ENCODE assay signal across 13 cellular contexts in genomic region chr19:55658846-55659459, GRCh38. TPM values are rescaled to one million over a fixed set of nuclear protein-coding genes. Genes with fewer than 3 reads are reported as not detected.
A peak's percentile ranks its signal among the peaks of the same experiment; 100 is the strongest.
DNase-seq lines count a peak whose midpoint lies in the region; TF ChIP-seq lines count a peak whose summit lies in the region.
"Had no signal": no experiment of that assay in that cellular context is flagged by ENCODE, and none has a peak within 500 bp of the region (broad histone marks: within the 10 kb centered on the region; RNA-seq: fewer than 3 reads in every experiment).

No MANE protein-coding gene starts in this region.

- H3K27me3 ChIP-seq in GM06990 (replicated peaks; ENCODE audit: control insufficient read depth, insufficient read depth, low read length): no peaks in the 10 kb centered on the region
- no peaks in the 10 kb centered on the region for H3K27me3 ChIP-seq in OCI-LY1 (ENCODE audit: insufficient read depth, low read length)

- H4K20me1 ChIP-seq in OCI-LY1 (ENCODE audit: insufficient read depth, low read length): no peaks in the 10 kb centered on the region; the same call in 1 of the 2 replicates

- H3K9me3 ChIP-seq in OCI-LY1 (ENCODE audit: low read length): no peaks in the 10 kb centered on the region
- H3K9me3 ChIP-seq: thoracic aorta had no signal

- TF ChIP-seq CTCF in GM06990 (IDR thresholded peaks at IDR 0.05; ENCODE audit: insufficient read depth, low read length, poor library complexity, severe bottlenecking) (no peak), OCI-LY1 (IDR thresholded peaks at IDR 0.05; ENCODE audit: low read length) (no peak), progenitor cell of endocrine pancreas (IDR thresholded peaks at IDR 0.05; ENCODE audit: unreplicated experiment) (no peak)

- peaks cover 31% of the 10 kb centered on the region for H3K4me1 ChIP-seq in OCI-LY1 (ENCODE audit: insufficient read depth, low read length, severe bottlenecking)

- peak overlapping the region; percentile 77 for H3K4me3 ChIP-seq in GM06990 (replicated peaks; ENCODE audit: low read depth, low read length)
- peak overlapping the region; percentile 94 for H3K4me3 ChIP-seq in OCI-LY1 (ENCODE audit: low read depth, low read length, poor library complexity, severe bottlenecking)
- H3K4me3 ChIP-seq: thoracic aorta had no signal

- H3K27ac ChIP-seq in OCI-LY1 (ENCODE audit: low read depth, low read length, poor library complexity, severe bottlenecking): peak overlapping the region; percentile 1
- H3K27ac ChIP-seq: thoracic aorta had no signal

- H3K36me3 Mint-ChIP-seq in dendritic cell treated with granulocyte-macrophage colony-stimulating factor and Interleukin-4, amounts not matched to agents 40 ng/mL and 50 ng/mL, for 4 days (ENCODE audit: low read depth): peaks cover 86% of the 10 kb centered on the region
- H3K36me3 Mint-ChIP-seq in progenitor cell of endocrine pancreas (ENCODE audit: insufficient read depth): peaks cover 15% of the 10 kb centered on the region

- no peak overlapping the region for H2AFZ ChIP-seq in OCI-LY1 (ENCODE audit: low read length)

- H3K9me3 Mint-ChIP-seq in dendritic cell treated with granulocyte-macrophage colony-stimulating factor and Interleukin-4, amounts not matched to agents 40 ng/mL and 50 ng/mL, for 4 days: no peaks in the 10 kb centered on the region
- no peaks in the 10 kb centered on the region for H3K9me3 Mint-ChIP-seq in progenitor cell of endocrine pancreas (ENCODE audit: low read depth)

- H3K4me3 Mint-ChIP-seq in dendritic cell treated with granulocyte-macrophage colony-stimulating factor and Interleukin-4, amounts not matched to agents 40 ng/mL and 50 ng/mL, for 4 days: no peak overlapping the region
- no peak overlapping the region for H3K4me3 Mint-ChIP-seq in progenitor cell of endocrine pancreas (ENCODE audit: low read depth)

- no peaks in the 10 kb centered on the region for H3K27me3 Mint-ChIP-seq in dendritic cell treated with granulocyte-macrophage colony-stimulating factor and Interleukin-4, amounts not matched to agents 40 ng/mL and 50 ng/mL, for 4 days
- H3K27me3 Mint-ChIP-seq in progenitor cell of endocrine pancreas: no peaks in the 10 kb centered on the region

- peak overlapping the region; percentile 97; the same call in 1 of the 2 replicates for H3K4me2 ChIP-seq in OCI-LY1 (ENCODE audit: low read length)

- H3K36me3 ChIP-seq in GM06990 (ENCODE audit: control insufficient read depth, insufficient read depth, low read length) (peaks cover 41% of the 10 kb centered on the region), OCI-LY1 (ENCODE audit: insufficient read depth, low read length) (peaks cover 79% of the 10 kb centered on the region)

- peaks cover 52% of the 10 kb centered on the region for H3K79me2 ChIP-seq in OCI-LY1 (ENCODE audit: insufficient read depth, low read length)

- intact Hi-C loops in dendritic cell treated with granulocyte-macrophage colony-stimulating factor and Interleukin-4, amounts not matched to agents 40 ng/mL and 50 ng/mL, for 4 days (cut with micrococcal nuclease): no loop called here

- H3K9ac ChIP-seq in OCI-LY1 (ENCODE audit: low read length): peak overlapping the region; percentile 98; the same call in 1 of the 2 replicates

- H3F3A ChIP-seq in OCI-LY1 (ENCODE audit: insufficient read depth, low read length): no peaks in the 10 kb centered on the region

- H3K27ac Mint-ChIP-seq in dendritic cell treated with granulocyte-macrophage colony-stimulating factor and Interleukin-4, amounts not matched to agents 40 ng/mL and 50 ng/mL, for 4 days: peak overlapping the region; percentile 82
- peak overlapping the region; percentile 89 for H3K27ac Mint-ChIP-seq in progenitor cell of endocrine pancreas

- no peaks in the 10 kb centered on the region for H3K9me2 ChIP-seq in OCI-LY1 (ENCODE audit: low read depth, low read length)

- no peak for DNase-seq in GM06990 (ENCODE audit: extremely low read depth, insufficient read length)
- no peak for DNase-seq in progenitor cell of endocrine pancreas (ENCODE audit: low spot score, unreplicated experiment)
- no peak for DNase-seq in central memory CD4-positive, alpha-beta T cell
- no peak for DNase-seq in activated CD4-positive, CD25-positive, alpha-beta regulatory T cell (lab: John Stamatoyannopoulos, UW)
- DNase-seq in stimulated activated CD4-positive, alpha-beta T cell treated with anti-CD3 and anti-CD28 coated beads, Interleukin-4, amount 100 ng/mL, for 1 hour: no peak
- DNase-seq: activated CD8-positive, alpha-beta memory T cell treated with anti-CD3 and anti-CD28 coated beads, Interleukin-2, amount 50 U/mL, for 4 hours; GOT3; NCI-H1436; NCI-H510A; RPMI8226 had no signal

- peaks cover 55% of the 10 kb centered on the region for H3K4me1 Mint-ChIP-seq in dendritic cell treated with granulocyte-macrophage colony-stimulating factor and Interleukin-4, amounts not matched to agents 40 ng/mL and 50 ng/mL, for 4 days (ENCODE audit: low read depth)
- peaks cover 24% of the 10 kb centered on the region for H3K4me1 Mint-ChIP-seq in progenitor cell of endocrine pancreas (ENCODE audit: low read depth)

RNA-seq across cellular contexts. Expression of gene U2AF2, which starts 4.1 kb away (rescaled TPM):
- 275 and 281 TPM in 2 replicates for total RNA-seq in progenitor cell of endocrine pancreas

RNA-seq across cellular contexts. Expression of gene CCDC106, which starts 10.9 kb away (rescaled TPM):
- 23.0 and 23.9 TPM in 2 replicates for total RNA-seq in progenitor cell of endocrine pancreas

RNA-seq across cellular contexts. Expression of gene ZNF581, which starts 15.5 kb away (rescaled TPM):
- total RNA-seq in progenitor cell of endocrine pancreas: 38.8 and 40.1 TPM in 2 replicates

RNA-seq across cellular contexts. Expression of gene EPN1, which starts 16.1 kb away (rescaled TPM):
- 115 and 118 TPM in 2 replicates for total RNA-seq in progenitor cell of endocrine pancreas

RNA-seq across cellular contexts. Expression of gene ZNF580, which starts 18.2 kb away (rescaled TPM):
- total RNA-seq in progenitor cell of endocrine pancreas: 45.9 and 46.2 TPM in 2 replicates
